In genomic region chr3:146832815-146833458, GRCh38 we compare ENCODE assay signal across 32 cellular contexts.
"Had no signal": no experiment of that assay in that cellular context is flagged by ENCODE, and none has a peak within 500 bp of the region (broad histone marks: within the 10 kb centered on the region; RNA-seq: fewer than 3 reads in every experiment).

No MANE protein-coding gene starts in this region.

- H3K4me1 Mint-ChIP-seq: activated CD4-positive, alpha-beta T cell treated with anti-CD3 and anti-CD28 coated beads for 36 hours; activated CD8-positive, alpha-beta memory T cell treated with anti-CD3 and anti-CD28 coated beads, Interleukin-2, amount 10 ng/mL, durations not matched to agents 7 days and 5 days; activated naive CD4-positive, alpha-beta T cell treated with anti-CD3 and anti-CD28 coated beads, Interleukin-2, amount 50 U/mL, for 24 hours; activated naive CD8-positive, alpha-beta T cell treated with anti-CD3 and anti-CD28 coated beads, Interleukin-2, amount 50 U/mL, for 24 hours; central memory CD8-positive, alpha-beta T cell; naive thymus-derived CD4-positive, alpha-beta T cell had no signal

- H3K4me3 ChIP-seq: breast epithelium, esophagus squamous epithelium, gastrocnemius medialis, hepatocyte, right atrium auricular region, thoracic aorta, vagina had no signal

- H3K27me3 Mint-ChIP-seq: activated CD4-positive, alpha-beta T cell treated with anti-CD3 and anti-CD28 coated beads for 36 hours; activated CD8-positive, alpha-beta memory T cell treated with anti-CD3 and anti-CD28 coated beads, Interleukin-2, amount 10 ng/mL, durations not matched to agents 7 days and 5 days; activated naive CD4-positive, alpha-beta T cell treated with anti-CD3 and anti-CD28 coated beads, Interleukin-2, amount 50 U/mL, for 24 hours; activated naive CD8-positive, alpha-beta T cell treated with anti-CD3 and anti-CD28 coated beads, Interleukin-2, amount 50 U/mL, for 24 hours; central memory CD8-positive, alpha-beta T cell; naive thymus-derived CD4-positive, alpha-beta T cell; stimulated activated naive CD8-positive, alpha-beta T cell treated with anti-CD3 and anti-CD28 coated beads, Interleukin-15, Interleukin-2, amounts not matched to agents 100 ng/mL and 50 ng/mL, for 24 hours; type B pancreatic cell had no signal

- H3K4me3 Mint-ChIP-seq: activated CD4-positive, alpha-beta T cell treated with anti-CD3 and anti-CD28 coated beads for 36 hours; activated CD8-positive, alpha-beta memory T cell treated with anti-CD3 and anti-CD28 coated beads, Interleukin-2, amount 10 ng/mL, durations not matched to agents 7 days and 5 days; activated CD8-positive, alpha-beta T cell treated with anti-CD3 and anti-CD28 coated beads, Interleukin-2, amount 10 ng/mL, durations not matched to agents 7 days and 5 days; activated naive CD4-positive, alpha-beta T cell treated with anti-CD3 and anti-CD28 coated beads, Interleukin-2, amount 50 U/mL, for 24 hours; activated naive CD8-positive, alpha-beta T cell treated with anti-CD3 and anti-CD28 coated beads, Interleukin-2, amount 50 U/mL, for 24 hours; central memory CD8-positive, alpha-beta T cell; mesothelial cell of epicardium; naive thymus-derived CD4-positive, alpha-beta T cell; stimulated activated naive CD8-positive, alpha-beta T cell treated with anti-CD3 and anti-CD28 coated beads, Interleukin-15, Interleukin-2, amounts not matched to agents 100 ng/mL and 50 ng/mL, for 24 hours; T-helper 2 cell treated with Interferon-gamma antibody and Interleukin-4, amounts not matched to agents 5 μg/mL and 100 μg/mL, for 36 hours; type B pancreatic cell had no signal

- H2AFZ ChIP-seq: hepatocyte had no signal

- H3K9me3 Mint-ChIP-seq: activated naive CD4-positive, alpha-beta T cell treated with anti-CD3 and anti-CD28 coated beads, Interleukin-2, amount 50 U/mL, for 24 hours; activated T-helper 2 cell treated with anti-CD3 and anti-CD28 coated beads, Interferon-gamma antibody, Interleukin-2, Interleukin-4, amounts not matched to agents 10 μg/mL and 5 μg/mL and 100 μg/mL, durations not matched to agents 14 hours and 24 hours and 36 hours; mesothelial cell of epicardium; stimulated activated naive CD8-positive, alpha-beta T cell treated with anti-CD3 and anti-CD28 coated beads, Interleukin-15, Interleukin-2, amounts not matched to agents 100 ng/mL and 50 ng/mL, for 24 hours; T-helper 2 cell treated with Interferon-gamma antibody and Interleukin-4, amounts not matched to agents 5 μg/mL and 100 μg/mL, for 36 hours; type B pancreatic cell had no signal

- H3K4me1 ChIP-seq: breast epithelium, esophagus squamous epithelium, gastrocnemius medialis, right atrium auricular region, vagina had no signal

- H3K36me3 ChIP-seq: breast epithelium, esophagus squamous epithelium, gastrocnemius medialis, right atrium auricular region, thoracic aorta, vagina had no signal

- H3K9me3 ChIP-seq: breast epithelium, esophagus squamous epithelium, gastrocnemius medialis, right atrium auricular region, thoracic aorta, vagina had no signal

- H3K27ac ChIP-seq: breast epithelium, epithelial cell of prostate, esophagus squamous epithelium, gastrocnemius medialis, hepatocyte, right atrium auricular region, thoracic aorta, vagina had no signal

- H3K4me2 ChIP-seq: hepatocyte had no signal

- H3K27ac Mint-ChIP-seq: activated CD4-positive, alpha-beta T cell treated with anti-CD3 and anti-CD28 coated beads for 36 hours; activated CD8-positive, alpha-beta memory T cell treated with anti-CD3 and anti-CD28 coated beads, Interleukin-2, amount 10 ng/mL, durations not matched to agents 7 days and 5 days; activated CD8-positive, alpha-beta T cell treated with anti-CD3 and anti-CD28 coated beads, Interleukin-2, amount 10 ng/mL, durations not matched to agents 7 days and 5 days; activated naive CD4-positive, alpha-beta T cell treated with anti-CD3 and anti-CD28 coated beads, Interleukin-2, amount 50 U/mL, for 24 hours; activated naive CD8-positive, alpha-beta T cell treated with anti-CD3 and anti-CD28 coated beads, Interleukin-2, amount 50 U/mL, for 24 hours; activated T-helper 2 cell treated with anti-CD3 and anti-CD28 coated beads, Interferon-gamma antibody, Interleukin-2, Interleukin-4, amounts not matched to agents 10 μg/mL and 5 μg/mL and 100 μg/mL, durations not matched to agents 14 hours and 24 hours and 36 hours; mesothelial cell of epicardium; naive thymus-derived CD4-positive, alpha-beta T cell; stimulated activated naive CD8-positive, alpha-beta T cell treated with anti-CD3 and anti-CD28 coated beads, Interleukin-15, Interleukin-2, amounts not matched to agents 100 ng/mL and 50 ng/mL, for 24 hours; T-helper 2 cell treated with Interferon-gamma antibody and Interleukin-4, amounts not matched to agents 5 μg/mL and 100 μg/mL, for 36 hours; type B pancreatic cell had no signal

- FAIRE-seq: colon, endometrium had no signal

- H3K79me2 ChIP-seq: hepatocyte had no signal

- DNase-seq: activated CD4-positive, alpha-beta T cell treated with anti-CD3 and anti-CD28 coated beads for 36 hours; activated CD4-positive, CD25-positive, alpha-beta regulatory T cell; activated CD8-positive, alpha-beta memory T cell treated with anti-CD3 and anti-CD28 coated beads, Interleukin-2, amount 10 ng/mL, durations not matched to agents 7 days and 5 days; activated CD8-positive, alpha-beta T cell treated with anti-CD3 and anti-CD28 coated beads, Interleukin-2, amount 10 ng/mL, durations not matched to agents 7 days and 5 days; activated naive CD8-positive, alpha-beta T cell treated with anti-CD3 and anti-CD28 coated beads, Interleukin-2, amount 50 U/mL, for 24 hours; activated T-cell treated with anti-CD3 and anti-CD28 coated beads, Interleukin-2, amount 50 U/mL, for 48 hours; amygdala; dermis blood vessel endothelial cell; effector CD4-positive, alpha-beta T cell; esophagus squamous epithelium; gastrocnemius medialis; islet precursor cell; left cardiac atrium; left ventricle myocardium superior; mammary epithelial cell; naive thymus-derived CD4-positive, alpha-beta T cell; T-helper 1 cell had no signal

- ATAC-seq: activated CD4-positive, alpha-beta T cell treated with anti-CD3 and anti-CD28 coated beads for 36 hours; activated CD8-positive, alpha-beta memory T cell treated with anti-CD3 and anti-CD28 coated beads, Interleukin-2, amount 10 ng/mL, durations not matched to agents 7 days and 5 days; activated CD8-positive, alpha-beta T cell treated with anti-CD3 and anti-CD28 coated beads, Interleukin-2, amount 10 ng/mL, durations not matched to agents 7 days and 5 days; activated naive CD8-positive, alpha-beta T cell treated with anti-CD3 and anti-CD28 coated beads, Interleukin-2, amount 50 U/mL, for 24 hours; gastrocnemius medialis; left cardiac atrium; left ventricle myocardium superior; naive thymus-derived CD4-positive, alpha-beta T cell had no signal

- H3K27me3 ChIP-seq: breast epithelium, esophagus squamous epithelium, gastrocnemius medialis, hepatocyte, right atrium auricular region, vagina had no signal

- H3K36me3 Mint-ChIP-seq: activated CD8-positive, alpha-beta memory T cell treated with anti-CD3 and anti-CD28 coated beads, Interleukin-2, amount 10 ng/mL, durations not matched to agents 7 days and 5 days; activated naive CD4-positive, alpha-beta T cell treated with anti-CD3 and anti-CD28 coated beads, Interleukin-2, amount 50 U/mL, for 24 hours; mesothelial cell of epicardium; naive thymus-derived CD4-positive, alpha-beta T cell; type B pancreatic cell had no signal
